In the genomic region with DNA sequence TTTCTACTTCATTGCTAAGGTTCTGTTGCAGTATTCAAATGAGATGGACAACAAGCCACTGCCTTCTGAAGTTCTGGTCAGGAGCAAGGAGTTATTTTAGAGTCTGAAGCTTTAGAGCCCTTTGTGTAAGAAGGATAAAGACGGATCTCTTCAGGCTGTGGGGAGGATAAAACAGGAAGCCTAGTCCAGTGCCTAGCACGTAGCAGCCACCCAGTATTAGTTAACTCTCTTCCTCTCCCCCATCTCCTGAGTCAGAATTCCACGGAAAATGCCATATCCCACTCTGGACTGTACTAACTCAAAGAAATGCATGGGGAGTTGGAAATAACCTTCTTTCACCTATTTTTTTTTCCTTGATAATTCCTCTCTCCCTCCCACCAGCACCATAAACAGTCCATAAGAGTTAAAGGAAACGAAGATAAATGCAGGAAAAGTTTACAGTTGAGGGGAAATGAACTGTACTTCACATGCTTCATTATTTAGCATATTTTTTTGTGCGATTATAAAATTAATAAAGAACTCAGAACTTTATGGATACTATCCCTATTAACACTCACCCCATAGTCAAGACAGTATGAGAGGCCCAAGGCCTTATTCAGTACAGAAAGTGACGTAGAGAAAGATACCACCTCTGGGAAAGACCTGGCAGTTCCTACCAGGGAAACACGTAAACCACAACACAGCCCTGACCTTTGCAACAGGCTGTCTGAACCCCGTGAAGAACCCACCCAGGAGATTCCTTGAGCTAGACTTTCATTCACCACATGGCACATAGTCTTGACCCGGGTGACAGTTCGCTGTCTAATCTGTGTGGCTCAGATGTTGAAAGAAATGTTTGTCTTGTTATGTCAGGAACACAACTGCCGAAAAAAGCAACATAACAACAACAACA, we compare ENCODE assay signal across 10 cellular contexts. TPM values are rescaled to one million over a fixed set of nuclear protein-coding genes. Genes with fewer than 3 reads are reported as not detected.
DNase-seq lines count a peak whose midpoint lies in the region; ATAC-seq and TF ChIP-seq lines count a peak whose summit lies in the region.
"Had no signal": no experiment of that assay in that cellular context is flagged by ENCODE, and none has a peak within 500 bp of the region (broad histone marks: within the 10 kb centered on the region; RNA-seq: fewer than 3 reads in every experiment).

No MANE protein-coding gene starts in this region.

- H3K18ac ChIP-seq in trophoblast cell (ENCODE audit: low read length): no peak overlapping the region

- peak overlapping the region; percentile 56 for H2BK5ac ChIP-seq in trophoblast cell (ENCODE audit: low read depth, low read length, poor library complexity)

- no peak overlapping the region for H2BK12ac ChIP-seq in trophoblast cell (ENCODE audit: low read length)

- DNase-seq in HT-29 (ENCODE audit: low spot score): peak; percentile 19
- DNase-seq in RWPE2 (ENCODE audit: low spot score): no peak
- no peak for DNase-seq in foreskin keratinocyte
- DNase-seq in trophoblast cell: no peak
- DNase-seq in activated CD4-positive, CD25-positive, alpha-beta regulatory T cell (lab: John Stamatoyannopoulos, UW): no peak
- no peak for DNase-seq in HEK293T (ENCODE audit: extremely low spot score)
- DNase-seq: DMS153; stimulated activated CD4-positive, alpha-beta T cell treated with anti-CD3 and anti-CD28 coated beads, Interleukin-12 subunit alpha, Interleukin-12 subunit beta, amount 100 ng/mL, for 4 hours; stimulated activated naive B cell treated with anti-CD40 and anti-IgM and Interleukin-4, amounts not matched to agents 10 μg/mL and 1 μg/mL and 100 μg/mL, for 72 hours had no signal

- H3K4ac ChIP-seq in trophoblast cell (ENCODE audit: low read depth, low read length): peak overlapping the region; percentile 99

- H4K12ac ChIP-seq in trophoblast cell (ENCODE audit: low read depth, low read length): no peak overlapping the region

- peak; percentile 37; the same call in 2 of the 3 replicates for ATAC-seq in RWPE2 (ENCODE audit: low read depth)
- no peak for ATAC-seq in foreskin keratinocyte
- ATAC-seq in GM21360 (IDR thresholded peaks at IDR 0.05; ENCODE audit: unreplicated experiment): no peak
- ATAC-seq: stimulated activated naive B cell treated with anti-CD40 and anti-IgM and Interleukin-4, amounts not matched to agents 10 μg/mL and 1 μg/mL and 100 μg/mL, for 72 hours had no signal

- H3K9me3 ChIP-seq in RWPE2 (ENCODE audit: severe bottlenecking) (no peaks in the 10 kb centered on the region), trophoblast cell (ENCODE audit: insufficient read depth, low read depth, low read length) (peaks cover 1% of the 10 kb centered on the region)

- CTCF ChIA-PET in HEK293T (lab: Yijun Ruan, JAX): no interaction called here

- POLR2A ChIA-PET in HEK293T (lab: Yijun Ruan, JAX): no interaction called here

- no peak overlapping the region for H4K91ac ChIP-seq in trophoblast cell (ENCODE audit: low read depth, low read length)

- no CpG with 5 or more reads among the region's 11 CpGs for WGBS in trophoblast cell (ENCODE audit: extremely low coverage, insufficient coverage, insufficient read length)

- no peak overlapping the region for H2AFZ ChIP-seq in trophoblast cell (ENCODE audit: insufficient read depth, low read length, poor library complexity)

- H3K27me3 ChIP-seq in RWPE2 (ENCODE audit: insufficient read depth, poor library complexity, severe bottlenecking) (no peaks in the 10 kb centered on the region), foreskin keratinocyte (no peaks in the 10 kb centered on the region), trophoblast cell (ENCODE audit: insufficient read depth, low read length) (no peaks in the 10 kb centered on the region)

- H3K27ac ChIP-seq in RWPE2 (ENCODE audit: poor library complexity, severe bottlenecking): peak overlapping the region; percentile 85
- peak overlapping the region; percentile 25 for H3K27ac ChIP-seq in foreskin keratinocyte
- no peak overlapping the region for H3K27ac ChIP-seq in trophoblast cell (ENCODE audit: low read depth, low read length)

- H3K79me1 ChIP-seq in trophoblast cell (ENCODE audit: low read length): peaks cover 2% of the 10 kb centered on the region

- H3K79me2 ChIP-seq in trophoblast cell (ENCODE audit: control insufficient read depth, insufficient read depth, low read length, poor library complexity): peaks cover 16% of the 10 kb centered on the region

- H4K8ac ChIP-seq in trophoblast cell (ENCODE audit: low read depth, low read length): no peak overlapping the region

- H3K9ac ChIP-seq in trophoblast cell (ENCODE audit: low read length): no peak overlapping the region

- H3K4me1 ChIP-seq in RWPE2 (ENCODE audit: insufficient read depth, poor library complexity, severe bottlenecking) (peaks cover 81% of the 10 kb centered on the region), foreskin keratinocyte (peaks cover 65% of the 10 kb centered on the region), trophoblast cell (ENCODE audit: control insufficient read depth in 1 of 2, insufficient read depth in 2 of 2, low read length in 2 of 2) (peaks cover 11 to 18% of the 10 kb centered on the region in 2 experiments)

- H3K36me3 ChIP-seq in RWPE2 (ENCODE audit: low read depth): peaks cover 19% of the 10 kb centered on the region; the same call in 1 of the 2 replicates
- H3K36me3 ChIP-seq in trophoblast cell (ENCODE audit: control insufficient read depth in 1 of 2, insufficient read depth in 2 of 2, low read length in 2 of 2): peaks cover 0 to 2% of the 10 kb centered on the region in 2 experiments

- no peak overlapping the region for H3K4me2 ChIP-seq in trophoblast cell (ENCODE audit: low read length)

- no peak overlapping the region for H3K14ac ChIP-seq in trophoblast cell (ENCODE audit: low read length)

- H2AK5ac ChIP-seq in trophoblast cell (ENCODE audit: low read length): no peak overlapping the region

- H2BK120ac ChIP-seq in trophoblast cell (ENCODE audit: insufficient read depth, low read length, poor library complexity): no peak overlapping the region

- TF ChIP-seq CTCF in RWPE2 (IDR thresholded peaks at IDR 0.05; ENCODE audit: poor library complexity, severe bottlenecking): no peak
- TF ChIP-seq CTCF in foreskin keratinocyte (conservative IDR thresholded peaks at IDR 0.05): no peak

- no peak overlapping the region for H3K4me3 ChIP-seq in RWPE2 (ENCODE audit: severe bottlenecking)
- H3K4me3 ChIP-seq in trophoblast cell (ENCODE audit: low read depth, low read length): no peak overlapping the region

- no peak overlapping the region for H3K23ac ChIP-seq in trophoblast cell (ENCODE audit: low read length)

TF ChIP-seq in HEK293T, 16 proteins besides CTCF, POLR2A, EP300 and RAD21:
- no peak for TF ChIP-seq ZNF384 (IDR thresholded peaks at IDR 0.05)
- no peak for TF ChIP-seq ARNT (IDR thresholded peaks at IDR 0.05)
- no peak for TF ChIP-seq CTBP1 (IDR thresholded peaks at IDR 0.05; ENCODE audit: borderline replicate concordance)
- TF ChIP-seq FOXA1 (IDR thresholded peaks at IDR 0.05): no peak
- TF ChIP-seq BHLHE40 (IDR thresholded peaks at IDR 0.05; ENCODE audit: borderline replicate concordance): no peak
- TF ChIP-seq NFRKB (IDR thresholded peaks at IDR 0.05): no peak
- no peak for TF ChIP-seq FOXK2 (IDR thresholded peaks at IDR 0.05)
- TF ChIP-seq ELF4 (IDR thresholded peaks at IDR 0.05): no peak
- no peak for TF ChIP-seq L3MBTL2 (conservative IDR thresholded peaks at IDR 0.05)
- TF ChIP-seq FOXM1 (IDR thresholded peaks at IDR 0.05; ENCODE audit: borderline replicate concordance): no peak
- TF ChIP-seq PKNOX1 (IDR thresholded peaks at IDR 0.05): no peak
- no peak for TF ChIP-seq HDGF (IDR thresholded peaks at IDR 0.05; ENCODE audit: borderline replicate concordance)
- TF ChIP-seq TARDBP (IDR thresholded peaks at IDR 0.05): no peak
- no peak for TF ChIP-seq SUZ12 (IDR thresholded peaks at IDR 0.05)

RNA-seq across cellular contexts. Expression of gene IGF2BP2, which starts 9.2 kb away (rescaled TPM):
- 28.7 and 29.8 TPM in 2 replicates for total RNA-seq in HT-29 (2014; rRNA removed; shearing (Covaris generic))
- 149 and 165 TPM in 2 replicates for total RNA-seq in foreskin keratinocyte
- 43.6 and 53.1 TPM in 2 replicates for polyA plus RNA-seq in foreskin keratinocyte
- 136 TPM in 2 replicates for polyA plus RNA-seq in trophoblast cell (2013)
